In the genomic region with DNA sequence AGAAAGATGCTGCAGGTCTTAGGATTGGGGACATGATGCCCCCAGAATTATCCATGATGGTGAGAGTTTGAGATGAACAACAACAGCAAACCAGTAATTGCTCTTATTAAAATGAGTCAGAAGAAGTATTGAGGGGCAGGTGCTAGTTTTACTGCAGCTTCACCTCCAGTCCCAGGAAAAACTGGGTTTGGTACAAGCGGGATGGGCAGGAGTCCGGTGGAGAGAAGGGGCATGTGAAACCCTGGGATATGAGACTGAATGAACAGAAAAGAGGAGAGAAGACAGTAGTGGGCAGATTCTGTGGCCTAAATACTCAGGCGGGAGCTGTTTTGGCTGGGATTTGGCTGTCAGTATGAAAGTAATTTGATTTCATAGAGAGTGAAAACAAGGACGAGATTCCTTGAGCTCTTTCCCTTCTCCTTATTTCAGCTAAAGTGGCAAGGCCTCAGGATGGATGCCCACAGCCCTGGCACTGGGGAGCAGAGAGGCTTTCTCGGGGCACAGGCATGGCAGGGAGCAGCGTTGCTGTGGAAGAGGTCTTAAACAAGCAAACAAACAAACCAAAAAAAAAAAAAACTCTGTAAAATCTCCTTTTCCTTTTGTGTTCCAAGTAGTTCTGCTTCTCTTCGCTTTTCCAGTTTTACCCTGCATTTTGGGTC, we compare ENCODE assay signal across 11 cellular contexts. TPM values are rescaled to one million over a fixed set of nuclear protein-coding genes. Genes with fewer than 3 reads are reported as not detected.
A peak's percentile ranks its signal among the peaks of the same experiment; 100 is the strongest.
DNase-seq lines count a peak whose midpoint lies in the region; ATAC-seq and TF ChIP-seq lines count a peak whose summit lies in the region.
"Had no signal": no experiment of that assay in that cellular context is flagged by ENCODE, and none has a peak within 500 bp of the region (broad histone marks: within the 10 kb centered on the region; RNA-seq: fewer than 3 reads in every experiment).

No MANE protein-coding gene starts in this region.

- no peaks in the 10 kb centered on the region for H3F3A ChIP-seq in smooth muscle cell (ENCODE audit: low read depth)

- ATAC-seq in HG03039 (IDR thresholded peaks at IDR 0.05; ENCODE audit: unreplicated experiment) = no peak

- H3K27ac ChIP-seq in VCaP (peak overlapping the region; percentile 100), smooth muscle cell (ENCODE audit: low read depth) (no peak overlapping the region)
- H3K27ac ChIP-seq: parathyroid adenoma had no signal

- peaks cover 13% of the 10 kb centered on the region for H3K4me1 ChIP-seq in smooth muscle cell (ENCODE audit: low read depth)

- no peak overlapping the region for H3K9ac ChIP-seq in smooth muscle cell (ENCODE audit: low read depth)
- H3K9ac ChIP-seq: parathyroid adenoma had no signal

- no peaks in the 10 kb centered on the region for H3K79me2 ChIP-seq in smooth muscle cell (ENCODE audit: low read depth)
- H3K79me2 ChIP-seq: parathyroid adenoma had no signal

- WGBS in smooth muscle cell (ENCODE audit: low lambda C conversion rate) = 75% methylated on average over 7 of the region's 7 CpGs

- peak overlapping the region; percentile 23 for H3K4me3 ChIP-seq in smooth muscle cell

- no peak overlapping the region for H2AFZ ChIP-seq in smooth muscle cell (ENCODE audit: low read depth)
- H2AFZ ChIP-seq: parathyroid adenoma had no signal

- H3K36me3 ChIP-seq in smooth muscle cell (ENCODE audit: low read depth) = no peaks in the 10 kb centered on the region

- no peak overlapping the region for H3K4me2 ChIP-seq in smooth muscle cell

- peak; percentile 91 for DNase-seq in DMS79 (lab: John Stamatoyannopoulos, UW)
- peak; percentile 73 for DNase-seq in globus pallidus (ENCODE audit: low spot score)
- DNase-seq in smooth muscle cell (lab: John Stamatoyannopoulos, UW; ENCODE audit: unreplicated experiment) = no peak
- DNase-seq in NCI-H345 treated with DMSO at 0.1 percent for 48 hours (lab: John Stamatoyannopoulos, UW; ENCODE audit: unreplicated experiment) = no peak
- DNase-seq in NCI-H226 = no peak
- DNase-seq in Kasumi-1 (lab: John Stamatoyannopoulos, UW) = no peak
- DNase-seq: activated naive CD4-positive, alpha-beta T cell treated with anti-CD3 and anti-CD28 coated beads, Interleukin-2, amount 50 U/mL, for 16 hours; NCI-H2171 had no signal

- no peaks in the 10 kb centered on the region for H3K9me3 ChIP-seq in smooth muscle cell (replicated peaks; ENCODE audit: low read depth)

- TF ChIP-seq CTCF in VCaP (conservative IDR thresholded peaks at IDR 0.05) (no peak), smooth muscle cell (IDR thresholded peaks at IDR 0.05; ENCODE audit: borderline replicate concordance, insufficient read depth, poor library complexity, severe bottlenecking) (no peak)

- H4K20me1 ChIP-seq in smooth muscle cell (ENCODE audit: low read depth) = peaks cover 45% of the 10 kb centered on the region

- peaks cover 97% of the 10 kb centered on the region for H3K27me3 ChIP-seq in smooth muscle cell (ENCODE audit: low read depth)

RNA-seq across cellular contexts. Expression of a gene that starts 30.7 kb away (rescaled TPM):
- total RNA-seq in smooth muscle cell = 2.3 TPM in 2 replicates
- polyA plus RNA-seq in smooth muscle cell = 1.8 and 1.9 TPM in 2 replicates

RNA-seq across cellular contexts. Expression of a gene that starts 56.6 kb away (rescaled TPM):
- total RNA-seq in smooth muscle cell = not detected in 2 replicates
- 0.18 TPM in 1 of 2 replicates, not detected in the other for polyA plus RNA-seq in smooth muscle cell

Comparison
In these comparisons a context has a peak if more than half of its experiments do, and no peak if none do; other contexts are left out.
1. DNase-seq: peak in DMS79 (single experiment) and globus pallidus (single experiment); none in smooth muscle cell (single experiment), NCI-H345 treated with DMSO at 0.1 percent for 48 hours (single experiment), NCI-H226 (single experiment) and Kasumi-1 (0 of 2).